In the genomic region with DNA sequence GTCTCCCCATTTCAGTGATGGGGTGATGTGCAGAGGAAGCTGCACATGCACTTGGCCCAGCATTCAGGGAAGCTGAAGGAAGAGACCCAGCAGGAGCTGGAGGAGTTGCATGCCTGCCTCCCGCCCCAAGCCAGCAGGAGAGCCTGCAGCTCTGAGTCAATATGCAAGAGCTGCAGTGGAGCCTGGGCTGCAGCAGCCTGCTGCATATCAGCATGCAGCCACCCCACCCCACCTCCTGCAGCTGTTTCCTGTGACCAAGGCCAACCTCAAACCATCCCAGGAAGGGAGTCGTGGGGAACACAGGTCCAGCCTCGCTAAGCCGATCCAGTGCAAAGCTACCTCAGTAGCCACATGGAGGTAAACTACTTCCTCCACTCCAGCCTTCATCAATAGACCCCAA, we compare ENCODE assay signal across 23 cellular contexts. TPM values are rescaled to one million over a fixed set of nuclear protein-coding genes. Genes with fewer than 3 reads are reported as not detected.
DNase-seq lines count a peak whose midpoint lies in the region; ATAC-seq and TF ChIP-seq lines count a peak whose summit lies in the region.
"Had no signal": no experiment of that assay in that cellular context is flagged by ENCODE, and none has a peak within 500 bp of the region (broad histone marks: within the 10 kb centered on the region; RNA-seq: fewer than 3 reads in every experiment).

No MANE protein-coding gene starts in this region.

- H3K4me3 Mint-ChIP-seq in H9: no peak overlapping the region
- H3K4me3 Mint-ChIP-seq in activated T-helper 17 cell treated with anti-CD3 and anti-CD28 coated beads, Interleukin-2, amount 50 U/mL, for 72 hours: no peak overlapping the region
- H3K4me3 Mint-ChIP-seq: CD8-positive, alpha-beta memory T cell had no signal

- no peak overlapping the region for H3K18ac ChIP-seq in H9 (ENCODE audit: insufficient read length, low read depth, low read length)

- no peak overlapping the region for H3K4ac ChIP-seq in H9 (ENCODE audit: low read depth, low read length)

- H2BK20ac ChIP-seq in H9 (ENCODE audit: low read depth, low read length, poor library complexity, severe bottlenecking): no peak overlapping the region

- H3K27ac Mint-ChIP-seq in H9: peak overlapping the region in 2 of 3 experiments; percentile 21 to 41; a peak in 2 of 7 replicates
- no peak overlapping the region for H3K27ac Mint-ChIP-seq in activated T-helper 17 cell treated with anti-CD3 and anti-CD28 coated beads, Interleukin-2, amount 50 U/mL, for 72 hours

- ATAC-seq in HG03045 (IDR thresholded peaks at IDR 0.05; ENCODE audit: unreplicated experiment) (no peak), body of pancreas (no peak)
- no peak for ATAC-seq in activated T-helper 17 cell treated with anti-CD3 and anti-CD28 coated beads, Interleukin-2, amount 50 U/mL, for 72 hours (replicated peaks)

- H3K4me3 ChIP-seq in BLaER1 (no peak overlapping the region), choroid plexus epithelial cell (ENCODE audit: low read depth, low read length) (no peak overlapping the region), body of pancreas (no peak overlapping the region)
- H3K4me3 ChIP-seq: BLaER1 treated with 17β-estradiol and CSF1 and Interleukin-3, amounts not matched to agents 10 nM and 100 nM had no signal

- WGBS in H9 (ENCODE audit: extremely low coverage, insufficient read length, low lambda C conversion rate): no CpG with 5 or more reads among the region's 4 CpGs
- WGBS in body of pancreas, 2 donors: 30 to 66% methylated on average over 3 to 4 of the region's 4 CpGs

- H3K79me1 ChIP-seq in H9 (ENCODE audit: insufficient read depth, low read depth, low read length, poor library complexity, severe bottlenecking): no peaks in the 10 kb centered on the region

- no peaks in the 10 kb centered on the region for H3K9me3 ChIP-seq in BLaER1
- no peaks in the 10 kb centered on the region for H3K9me3 ChIP-seq in H9 (ENCODE audit: control insufficient read depth, low read depth, low read length)
- no peaks in the 10 kb centered on the region for H3K9me3 ChIP-seq in body of pancreas
- H3K9me3 ChIP-seq: BLaER1 treated with 17β-estradiol and CSF1 and Interleukin-3, amounts not matched to agents 10 nM and 100 nM; SK-N-SH had no signal

- no peak overlapping the region for H2AK5ac ChIP-seq in H9 (ENCODE audit: insufficient read length, low read length)

- H3K79me2 ChIP-seq in H9 (ENCODE audit: insufficient read depth, low read length): no peaks in the 10 kb centered on the region

- H3K27ac ChIP-seq in BLaER1 (no peak overlapping the region), H9 (ENCODE audit: insufficient read length, low read depth, low read length) (no peak overlapping the region), body of pancreas (no peak overlapping the region)
- H3K27ac ChIP-seq: BLaER1 treated with 17β-estradiol and CSF1 and Interleukin-3, amounts not matched to agents 10 nM and 100 nM had no signal

- H2BK15ac ChIP-seq in H9 (ENCODE audit: low read depth, low read length): no peak overlapping the region

- H4K91ac ChIP-seq in H9 (ENCODE audit: insufficient read length, low read depth, low read length): no peak overlapping the region

- H3K36me3 Mint-ChIP-seq in H9 (ENCODE audit: insufficient read depth in 1 of 3, low read depth in 3 of 3): peaks cover 13 to 35% (median 32%) of the 10 kb centered on the region in 3 experiments; a peak in 6 of 7 replicates
- H3K36me3 Mint-ChIP-seq in activated T-helper 17 cell treated with anti-CD3 and anti-CD28 coated beads, Interleukin-2, amount 50 U/mL, for 72 hours (ENCODE audit: low read depth): peaks cover 42% of the 10 kb centered on the region

- TF ChIP-seq CTCF in H9 (conservative IDR thresholded peaks at IDR 0.05) (no peak), choroid plexus epithelial cell (conservative IDR thresholded peaks at IDR 0.05; ENCODE audit: low read depth, low read length) (no peak), body of pancreas (IDR thresholded peaks at IDR 0.05) (no peak)

- no peak overlapping the region for H3K56ac ChIP-seq in H9 (ENCODE audit: insufficient read length, low read depth, low read length)

- H3K27me3 Mint-ChIP-seq in H9 (ENCODE audit: low read depth): peaks cover 7% of the 10 kb centered on the region
- H3K27me3 Mint-ChIP-seq in activated T-helper 17 cell treated with anti-CD3 and anti-CD28 coated beads, Interleukin-2, amount 50 U/mL, for 72 hours: no peaks in the 10 kb centered on the region

- no peaks in the 10 kb centered on the region for H3K9me3 Mint-ChIP-seq in H9
- no peaks in the 10 kb centered on the region for H3K9me3 Mint-ChIP-seq in activated T-helper 17 cell treated with anti-CD3 and anti-CD28 coated beads, Interleukin-2, amount 50 U/mL, for 72 hours
- H3K9me3 Mint-ChIP-seq: CD8-positive, alpha-beta memory T cell had no signal

- intact Hi-C loops in body of pancreas (cut with DNase I): no loop called here

- no peak for DNase-seq in H9
- DNase-seq in choroid plexus epithelial cell (ENCODE audit: low read depth): peak; percentile 17
- DNase-seq in myocyte (ENCODE audit: low read depth): peak; percentile 53
- DNase-seq in RKO (ENCODE audit: low spot score): no peak
- no peak for DNase-seq in body of pancreas
- DNase-seq: CD8-positive, alpha-beta memory T cell; HCEC 1CT; KBM-7; NCI-H1105 treated with DMSO at 0.1 percent for 48 hours; NCI-H187; NCI-H2107; NCI-H2227 treated with DMSO at 0.1 percent for 48 hours; NCI-H510A treated with DMSO at 0.1 percent for 48 hours; NCI-H774; RPMI8226; SHP77 treated with DMSO at 0.1 percent for 48 hours; SK-N-SH had no signal

- H3K23ac ChIP-seq in H9 (ENCODE audit: insufficient read length, low read depth, low read length): no peak overlapping the region

- no peak overlapping the region for H2BK12ac ChIP-seq in H9 (ENCODE audit: insufficient read length, low read depth, low read length)

- H3K9ac ChIP-seq in BLaER1 (no peak overlapping the region), H9 (ENCODE audit: extremely low read depth, insufficient read length, low read length) (no peak overlapping the region)
- H3K9ac ChIP-seq: BLaER1 treated with 17β-estradiol and CSF1 and Interleukin-3, amounts not matched to agents 10 nM and 100 nM; SK-N-SH had no signal

- peaks cover 46% of the 10 kb centered on the region for H3K36me3 ChIP-seq in BLaER1
- peaks cover 8 to 22% of the 10 kb centered on the region in 2 donors for H3K36me3 ChIP-seq in body of pancreas (replicated peaks in 1 of 2; ENCODE audit: insufficient read depth in 1 of 2, low read depth in 2 of 2)

- peaks cover 4 to 11% of the 10 kb centered on the region in 2 experiments for H3K4me1 Mint-ChIP-seq in H9
- H3K4me1 Mint-ChIP-seq in activated T-helper 17 cell treated with anti-CD3 and anti-CD28 coated beads, Interleukin-2, amount 50 U/mL, for 72 hours: no peaks in the 10 kb centered on the region

- H2BK5ac ChIP-seq in H9 (ENCODE audit: insufficient read length, low read length): no peak overlapping the region

- H4K20me1 ChIP-seq in BLaER1 (no peaks in the 10 kb centered on the region; the same call in 1 of the 2 replicates), H9 (ENCODE audit: control insufficient read depth, insufficient read depth, insufficient read length) (no peaks in the 10 kb centered on the region)

- H4K8ac ChIP-seq in H9 (replicated peaks; ENCODE audit: insufficient read length, low read depth, low read length): no peak overlapping the region

- H3T11ph ChIP-seq in H9 (ENCODE audit: low read length): no peak overlapping the region

- H3K27me3 ChIP-seq in BLaER1 (no peaks in the 10 kb centered on the region), H9 (ENCODE audit: insufficient read depth, low read length) (no peaks in the 10 kb centered on the region), body of pancreas (no peaks in the 10 kb centered on the region)
- H3K27me3 ChIP-seq: BLaER1 treated with 17β-estradiol and CSF1 and Interleukin-3, amounts not matched to agents 10 nM and 100 nM had no signal

- no peak overlapping the region for H4K5ac ChIP-seq in H9 (ENCODE audit: insufficient read length, low read depth, low read length)

- TF ChIP-seq POLR2A in body of pancreas (IDR thresholded peaks at IDR 0.05): no peak

- H3K14ac ChIP-seq in H9 (ENCODE audit: insufficient read depth, low read length): no peak overlapping the region

- H3K4me2 ChIP-seq in BLaER1 (peak overlapping the region; percentile 19; the same call in 1 of the 2 replicates), H9 (ENCODE audit: insufficient read depth, insufficient read length, low read length) (no peak overlapping the region)
- H3K4me2 ChIP-seq: SK-N-SH had no signal

- no peak overlapping the region for H2AFZ ChIP-seq in H9 (ENCODE audit: low read length)

- no peak overlapping the region for H2BK120ac ChIP-seq in H9 (ENCODE audit: low read depth, low read length, poor library complexity, severe bottlenecking)

- H3K4me1 ChIP-seq in BLaER1 (peaks cover 9% of the 10 kb centered on the region), H9 (ENCODE audit: insufficient read depth, low read length) (no peaks in the 10 kb centered on the region), body of pancreas (no peaks in the 10 kb centered on the region)

- no peaks in the 10 kb centered on the region for H3K23me2 ChIP-seq in H9 (ENCODE audit: insufficient read length, low read depth, low read length, poor library complexity, severe bottlenecking)

RNA-seq across cellular contexts. Expression of a gene that starts 18.9 kb away (rescaled TPM):
- total RNA-seq in H9 (2021) (not detected in 2 replicates), myocyte (31.7 and 36.5 TPM in 2 replicates), body of pancreas (10 to 100 TPM in 1 of 2 donors, 1 to 10 TPM in 1; 5.6 to 11.2 TPM)
- polyA plus RNA-seq in myocyte (2012): 19.9 TPM
- total RNA-seq in activated T-helper 17 cell treated with anti-CD3 and anti-CD28 coated beads, Interleukin-2, amount 50 U/mL, for 72 hours: not detected
- total RNA-seq: A673; CD8-positive, alpha-beta memory T cell; OCI-LY7 had no signal
- polyA plus RNA-seq: CD8-positive, alpha-beta memory T cell had no signal

RNA-seq across cellular contexts. Expression of a gene that starts 52.2 kb away (rescaled TPM):
- total RNA-seq in H9 (2021) (0.22 TPM in 1 of 2 replicates, not detected in the other), myocyte (0.05 TPM in 1 of 2 replicates, not detected in the other), body of pancreas (under 1 TPM in 1 of 2 donors, not detected in 1; 0.26 TPM)
- polyA plus RNA-seq in myocyte (2012): 0.24 TPM
- not detected for total RNA-seq in activated T-helper 17 cell treated with anti-CD3 and anti-CD28 coated beads, Interleukin-2, amount 50 U/mL, for 72 hours
- total RNA-seq: A673; CD8-positive, alpha-beta memory T cell; OCI-LY7 had no signal
- polyA plus RNA-seq: CD8-positive, alpha-beta memory T cell; SK-N-SH had no signal

RNA-seq across cellular contexts. Expression of a gene that starts 52.7 kb away (rescaled TPM):
- total RNA-seq in H9 (2021): 35.7 and 42.2 TPM in 2 replicates
- total RNA-seq in myocyte: 75.1 and 86.4 TPM in 2 replicates
- polyA plus RNA-seq in myocyte (2012): 23.2 TPM
- 10 to 100 TPM; 13.7 to 26.0 TPM for total RNA-seq in body of pancreas
- total RNA-seq in activated T-helper 17 cell treated with anti-CD3 and anti-CD28 coated beads, Interleukin-2, amount 50 U/mL, for 72 hours: 10 to 100 TPM; 11.6 to 28.9 TPM

Comparison
In these comparisons a context has a peak if more than half of its experiments do, and no peak if none do; other contexts are left out.
1. DNase-seq: peak in choroid plexus epithelial cell (single experiment) and myocyte (single experiment); none in H9 (single experiment), RKO (single experiment) and body of pancreas (0 of 4).